Comparison of ENCODE assay signal across 29 cellular contexts in the genomic region with DNA sequence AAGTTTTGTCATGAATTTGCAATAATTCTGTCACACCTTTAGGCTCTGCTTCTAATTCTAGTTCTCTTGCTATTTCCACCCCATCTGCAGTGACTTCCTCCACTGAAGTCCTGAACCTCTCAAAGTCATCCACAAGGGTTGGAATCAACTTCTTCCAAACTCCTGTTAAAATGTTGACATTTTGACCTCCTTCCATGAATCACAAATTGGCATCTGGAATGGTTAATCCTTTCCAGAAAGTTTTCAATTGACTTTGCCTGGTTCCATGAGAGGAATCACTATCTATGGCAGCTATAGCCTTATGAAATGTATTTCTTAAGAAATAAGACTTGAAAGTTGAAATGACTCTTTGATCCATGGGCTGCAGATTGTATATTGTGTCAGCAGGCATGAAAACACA.
"Had no signal": no experiment of that assay in that cellular context is flagged by ENCODE, and none has a peak within 500 bp of the region (broad histone marks: within the 10 kb centered on the region; RNA-seq: fewer than 3 reads in every experiment).

No MANE protein-coding gene starts in this region.

- DNase-seq: dorsolateral prefrontal cortex; effector CD4-positive, alpha-beta T cell; foreskin keratinocyte; heart right ventricle; hippocampal formation; left cardiac atrium; mesendoderm; midbrain; naive thymus-derived CD4-positive, alpha-beta T cell; stimulated activated CD4-positive, alpha-beta T cell treated with anti-CD3 and anti-CD28 coated beads, Interleukin-12 subunit alpha, Interleukin-12 subunit beta, amount 100 ng/mL, for 4 hours; stimulated activated CD4-positive, alpha-beta T cell treated with anti-CD3 and anti-CD28 coated beads, Interleukin-1b, Interleukin-23, amount 100 ng/mL, for 48 hours; stimulated activated CD4-positive, alpha-beta T cell treated with anti-CD3 and anti-CD28 coated beads, Interleukin-4, amount 100 ng/mL, for 1 hour; stimulated activated CD8-positive, alpha-beta memory T cell treated with anti-CD3 and anti-CD28 coated beads, Interleukin-4, amount 100 ng/mL, for 48 hours; stimulated activated naive CD4-positive, alpha-beta T cell treated with Interleukin-2 at 50 U/mL for 16 hours; stomach; thyroid gland; trophoblast cell had no signal

- H2AFZ ChIP-seq: neural progenitor cell had no signal

- H3K9ac ChIP-seq: neural progenitor cell had no signal

- FAIRE-seq: colon, islet of Langerhans had no signal

- H3K4me1 Mint-ChIP-seq: naive thymus-derived CD4-positive, alpha-beta T cell; nephron; neural progenitor cell had no signal

- H3K27me3 ChIP-seq: dorsolateral prefrontal cortex, foreskin keratinocyte, gastroesophageal sphincter, heart right ventricle, left lung, neural progenitor cell, right atrium auricular region, stomach, thyroid gland had no signal

- H3K27ac Mint-ChIP-seq: naive thymus-derived CD4-positive, alpha-beta T cell; nephron; neural progenitor cell had no signal

- ATAC-seq: esophagus mucosa; foreskin keratinocyte; gastroesophageal sphincter; heart right ventricle; left cardiac atrium; left lung; naive thymus-derived CD4-positive, alpha-beta T cell; sciatic nerve had no signal

- H3K27ac ChIP-seq: dorsolateral prefrontal cortex, epithelial cell of prostate, foreskin keratinocyte, gastroesophageal sphincter, heart right ventricle, left lung, neural progenitor cell, prostate gland, right atrium auricular region, stomach, thyroid gland had no signal

- H3K4me3 ChIP-seq: dorsolateral prefrontal cortex, gastroesophageal sphincter, heart right ventricle, left lung, neural progenitor cell, prostate gland, right atrium auricular region, smooth muscle cell, stomach, thyroid gland had no signal

- H3K4me3 Mint-ChIP-seq: naive thymus-derived CD4-positive, alpha-beta T cell; nephron; neural progenitor cell had no signal

- H3K4me2 ChIP-seq: neural progenitor cell, smooth muscle cell had no signal

- H3K9me3 ChIP-seq: prostate gland, thyroid gland had no signal

- H3K4me1 ChIP-seq: foreskin keratinocyte, gastroesophageal sphincter, heart right ventricle, left lung, neural progenitor cell, prostate gland, right atrium auricular region, stomach, thyroid gland had no signal

- H3K27me3 Mint-ChIP-seq: naive thymus-derived CD4-positive, alpha-beta T cell had no signal

- H3K36me3 ChIP-seq: neural progenitor cell, prostate gland, right atrium auricular region, thyroid gland had no signal
